ENCODE assay signal across 20 cellular contexts in the genomic region with DNA sequence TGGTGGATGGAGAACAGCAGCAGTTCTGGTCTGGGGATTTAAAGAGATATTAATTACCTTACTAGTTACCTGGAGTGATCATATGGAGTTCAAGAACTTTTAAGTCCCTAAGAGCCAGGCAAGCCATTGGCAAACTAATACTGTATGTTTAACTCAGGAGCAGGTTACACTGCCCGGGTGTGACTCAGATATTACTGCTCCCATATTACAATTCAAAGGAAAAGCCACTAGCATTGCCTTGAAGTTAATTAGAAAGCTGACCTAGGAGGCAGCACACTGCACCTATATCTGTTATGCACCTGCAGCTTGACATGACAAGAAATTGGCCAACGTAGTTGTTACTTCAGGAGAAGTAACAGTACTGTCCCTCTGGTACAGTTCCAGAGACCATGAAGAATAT. TPM values are rescaled to one million over a fixed set of nuclear protein-coding genes. Genes with fewer than 3 reads are reported as not detected.
A peak's percentile ranks its signal among the peaks of the same experiment; 100 is the strongest.
DNase-seq lines count a peak whose midpoint lies in the region; ATAC-seq and TF ChIP-seq lines count a peak whose summit lies in the region.
"Had no signal": no experiment of that assay in that cellular context is flagged by ENCODE, and none has a peak within 500 bp of the region (broad histone marks: within the 10 kb centered on the region; RNA-seq: fewer than 3 reads in every experiment).

No MANE protein-coding gene starts in this region.

- no peaks in the 10 kb centered on the region for H3K79me2 ChIP-seq in ACC112 (ENCODE audit: control insufficient read depth, insufficient read depth, low read length, unreplicated experiment)
- no peaks in the 10 kb centered on the region for H3K79me2 ChIP-seq in PC-9 (ENCODE audit: low read depth)
- no peaks in the 10 kb centered on the region for H3K79me2 ChIP-seq in osteoblast (ENCODE audit: insufficient read depth, low read length)

- in situ Hi-C loops in KBM-7 (cut with MboI; ENCODE audit: low pct_unique_long_range_greater_than_20kb, low sequenced_read_pairs), result no loop called here
- in situ Hi-C loops in GM13976 (cut with MboI; ENCODE audit: low sequenced_read_pairs, unreplicated experiment), result no loop called here

- no TSS peak for BruUV-seq in PC-9 (replicated peaks; lab: Mats Ljungman, UMichigan)

- H3K4me1 Mint-ChIP-seq in T-helper 17 cell, result peaks cover 4% of the 10 kb centered on the region
- H3K4me1 Mint-ChIP-seq: activated naive CD4-positive, alpha-beta T cell treated with anti-CD3 and anti-CD28 coated beads, Interleukin-2, amount 50 U/mL, for 24 hours; memory B cell; natural killer cell had no signal

- CTCF ChIA-PET in PC-9 (lab: Charles Lee), result interaction anchor here (1.2 kb wide), 1 partner anchor 32 kb away, joined by 3 read pairs; no protein-coding TSS in a partner anchor

- no peak overlapping the region for H3K27ac Mint-ChIP-seq in T-helper 17 cell
- H3K27ac Mint-ChIP-seq: activated naive CD4-positive, alpha-beta T cell treated with anti-CD3 and anti-CD28 coated beads, Interleukin-2, amount 50 U/mL, for 24 hours; natural killer cell had no signal

- peaks cover 43% of the 10 kb centered on the region for H3K27me3 Mint-ChIP-seq in T-helper 17 cell
- H3K27me3 Mint-ChIP-seq: activated naive CD4-positive, alpha-beta T cell treated with anti-CD3 and anti-CD28 coated beads, Interleukin-2, amount 50 U/mL, for 24 hours had no signal

- no peaks in the 10 kb centered on the region for H3K36me3 ChIP-seq in ACC112 (ENCODE audit: insufficient read depth, low read length)
- H3K36me3 ChIP-seq in PC-9 (ENCODE audit: low read depth), result no peaks in the 10 kb centered on the region
- H3K36me3 ChIP-seq in osteoblast (ENCODE audit: insufficient read depth, low read length), result no peaks in the 10 kb centered on the region
- H3K36me3 ChIP-seq: tibial nerve had no signal

- intact Hi-C loops in PC-9 (cut with micrococcal nuclease; ENCODE audit: unreplicated experiment), result no loop called here

- H3K36me3 Mint-ChIP-seq in T-helper 17 cell (ENCODE audit: low read depth), result peaks cover 2% of the 10 kb centered on the region
- H3K36me3 Mint-ChIP-seq: activated naive CD4-positive, alpha-beta T cell treated with anti-CD3 and anti-CD28 coated beads, Interleukin-2, amount 50 U/mL, for 24 hours; natural killer cell had no signal

- H2AFZ ChIP-seq in ACC112 (ENCODE audit: low read length, unreplicated experiment), result no peak overlapping the region
- no peak overlapping the region for H2AFZ ChIP-seq in PC-9
- H2AFZ ChIP-seq in osteoblast (ENCODE audit: low read length), result no peak overlapping the region

- H4K20me1 ChIP-seq in PC-9 (ENCODE audit: insufficient read depth) (no peaks in the 10 kb centered on the region), osteoblast (ENCODE audit: insufficient read depth, low read length) (no peaks in the 10 kb centered on the region)

- POLR2A ChIA-PET in PC-9 (lab: Charles Lee; ENCODE audit: unreplicated experiment), result no interaction called here

- no peaks in the 10 kb centered on the region for H3F3A ChIP-seq in PC-9 (ENCODE audit: insufficient read depth, low read depth)

- ATAC-seq in esophagus mucosa, result peak; percentile 87
- no peak for ATAC-seq in T-helper 17 cell
- ATAC-seq: natural killer cell had no signal

- peaks cover 20% of the 10 kb centered on the region for H3K4me1 ChIP-seq in ACC112 (ENCODE audit: control insufficient read depth, insufficient read depth, low read length, unreplicated experiment)
- H3K4me1 ChIP-seq in PC-9 (replicated peaks; ENCODE audit: insufficient read depth), result peaks cover 17% of the 10 kb centered on the region; the same call in 1 of the 2 replicates
- H3K4me1 ChIP-seq in osteoblast (ENCODE audit: insufficient read depth, low read length), result peaks cover 9% of the 10 kb centered on the region

- H3K4me2 ChIP-seq in PC-9 (no peak overlapping the region), osteoblast (ENCODE audit: insufficient read depth, low read length) (peak overlapping the region; percentile 12)

- peak overlapping the region; percentile 44; the same call in 1 of the 2 replicates for H3K27ac ChIP-seq in ACC112 (ENCODE audit: low read depth, low read length)
- 0 out of 2 replicates have a peak overlapping the region, but pooled peaks have one; percentile 19 for H3K27ac ChIP-seq in PC-9
- no peak overlapping the region for H3K27ac ChIP-seq in osteoblast (ENCODE audit: low read depth, low read length)

- no peaks in the 10 kb centered on the region for H3K9me2 ChIP-seq in PC-9 (ENCODE audit: insufficient read depth)

- no peaks in the 10 kb centered on the region for H3K9me3 ChIP-seq in PC-9 (ENCODE audit: insufficient read depth, low read depth)
- H3K9me3 ChIP-seq in osteoblast (ENCODE audit: low read depth, low read length), result no peaks in the 10 kb centered on the region
- H3K9me3 ChIP-seq in T-helper 17 cell (ENCODE audit: control insufficient read depth, low read length, poor library complexity, severe bottlenecking), result no peaks in the 10 kb centered on the region
- H3K9me3 ChIP-seq: tibial nerve had no signal

- H3K27me3 ChIP-seq in ACC112 (ENCODE audit: insufficient read depth, low read length) (no peaks in the 10 kb centered on the region), PC-9 (ENCODE audit: insufficient read depth, low read depth) (no peaks in the 10 kb centered on the region), osteoblast (ENCODE audit: insufficient read depth, low read length) (no peaks in the 10 kb centered on the region)
- H3K27me3 ChIP-seq: tibial nerve had no signal

- no peak overlapping the region for H3K4me3 Mint-ChIP-seq in T-helper 17 cell
- H3K4me3 Mint-ChIP-seq: activated naive CD4-positive, alpha-beta T cell treated with anti-CD3 and anti-CD28 coated beads, Interleukin-2, amount 50 U/mL, for 24 hours; memory B cell; natural killer cell had no signal

- TF ChIP-seq CTCF in PC-9 (conservative IDR thresholded peaks at IDR 0.05) (no peak), osteoblast (IDR thresholded peaks at IDR 0.05; ENCODE audit: extremely low read depth, low read depth, low read length) (no peak), GM13976 (IDR thresholded peaks at IDR 0.05; ENCODE audit: borderline replicate concordance, control extremely low read depth, extremely low read depth, insufficient read depth, missing control alignments) (no peak), GM10266 (IDR thresholded peaks at IDR 0.05; ENCODE audit: control insufficient read depth, insufficient read depth, low read depth, missing control alignments) (no peak)

- H3K4me3 ChIP-seq in ACC112 (ENCODE audit: low read depth, low read length), result peak overlapping the region; percentile 14; the same call in 1 of the 2 replicates
- H3K4me3 ChIP-seq in PC-9, result no peak overlapping the region
- H3K4me3 ChIP-seq in osteoblast (ENCODE audit: insufficient read depth, low read length), result no peak overlapping the region
- H3K4me3 ChIP-seq: coronary artery, tibial nerve had no signal

- no peak for DNase-seq in PC-9
- DNase-seq in osteoblast (ENCODE audit: insufficient read length, low spot score, missing footprints), result peak; percentile 19
- no peak for DNase-seq in KBM-7
- DNase-seq in GM13976 (ENCODE audit: low spot score), result no peak
- DNase-seq in GM10266 (ENCODE audit: extremely low spot score), result no peak
- no peak for DNase-seq in T-helper 17 cell
- DNase-seq: activated CD4-positive, alpha-beta T cell treated with anti-CD3 and anti-CD28 coated beads, Interleukin-2, amount 50 U/mL, for 1 hour; C1 segment of cervical spinal cord; glutamatergic neuron; MM.1S; natural killer cell; NCI-H1694 treated with DMSO at 0.1 percent for 48 hours; NCI-H226; posterior cingulate gyrus had no signal

RNA-seq across cellular contexts. Expression of gene GRK4, which starts 47.2 kb away (rescaled TPM):
- total RNA-seq in PC-9 (2021) (3.1 and 4.4 TPM in 2 replicates), esophagus mucosa (2.0 TPM), osteoblast (7.4 and 7.6 TPM in 2 replicates), T-helper 17 cell (1 to 10 TPM; 1.7 to 3.6 TPM)

RNA-seq across cellular contexts. Expression of gene NOP14, which starts 47.4 kb away (rescaled TPM):
- 30.9 and 33.6 TPM in 2 replicates for total RNA-seq in PC-9 (2021)
- total RNA-seq in esophagus mucosa, result 28.7 TPM
- total RNA-seq in osteoblast, result 24.2 and 30.0 TPM in 2 replicates
- 10 to 100 TPM; 32.8 to 34.0 TPM for total RNA-seq in T-helper 17 cell
